7 cellular contexts compared by ENCODE assay signal in the genomic region with DNA sequence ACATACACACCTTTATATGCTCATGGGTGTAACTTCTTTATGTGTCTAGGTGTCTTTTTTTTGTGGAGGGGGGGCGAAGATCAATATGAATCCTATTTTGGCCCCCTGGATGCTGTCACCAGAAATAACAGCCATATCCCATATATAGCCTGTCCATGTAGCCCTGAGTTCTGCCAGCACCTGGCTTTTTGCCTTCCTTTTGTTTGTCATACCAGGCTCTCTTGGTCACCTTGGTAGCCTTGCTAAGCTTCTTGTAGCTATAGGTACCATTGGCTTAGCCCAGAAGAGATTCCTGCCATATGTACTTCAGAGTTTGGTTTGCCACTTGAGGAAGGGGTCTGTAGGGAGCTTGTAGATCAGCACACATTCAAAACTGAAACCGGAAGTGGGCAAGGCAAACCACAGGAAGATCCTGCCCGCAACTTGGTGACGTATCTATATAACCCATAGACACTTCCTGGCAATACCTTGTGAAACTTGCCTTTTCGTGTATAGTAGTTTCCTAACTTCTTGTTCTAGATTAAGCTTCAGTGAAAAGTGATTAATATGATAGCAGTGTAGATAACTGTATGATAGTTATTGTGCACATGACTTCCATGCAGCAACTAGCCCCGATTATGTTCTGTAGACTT. TPM values are rescaled to one million over a fixed set of nuclear protein-coding genes. Genes with fewer than 3 reads are reported as not detected.
DNase-seq lines count a peak whose midpoint lies in the region; ATAC-seq, FAIRE-seq and TF ChIP-seq lines count a peak whose summit lies in the region.

No MANE protein-coding gene starts in this region.

- TF ChIP-seq CTCF in choroid plexus epithelial cell (conservative IDR thresholded peaks at IDR 0.05; ENCODE audit: low read depth, low read length) = no peak
- no peak for TF ChIP-seq CTCF in D721Med (IDR thresholded peaks at IDR 0.05; ENCODE audit: insufficient read depth, missing control alignments)

- peak; percentile 96 for ATAC-seq in GM19397 (IDR thresholded peaks at IDR 0.05; ENCODE audit: unreplicated experiment)
- peak; percentile 93 for ATAC-seq in HG03280 (IDR thresholded peaks at IDR 0.05; ENCODE audit: unreplicated experiment)

- no peak for FAIRE-seq in D721Med (lab: Jason Lieb, UNC)

- DNase-seq in UCSD-AML1 (lab: John Stamatoyannopoulos, UW; ENCODE audit: unreplicated experiment) = peak; percentile 80
- DNase-seq in choroid plexus epithelial cell (ENCODE audit: low read depth) = peak; percentile 29
- DNase-seq in stimulated activated CD4-positive, alpha-beta T cell treated with anti-CD3 and anti-CD28 coated beads, Interleukin-2, amount 100 ng/mL, for 48 hours = peak; percentile 74
- DNase-seq in D721Med (ENCODE audit: insufficient read length, low spot score) = no peak
- DNase-seq in mesenteric fat pad (ENCODE audit: low spot score) = no peak

- no peak overlapping the region for H3K4me3 ChIP-seq in choroid plexus epithelial cell (ENCODE audit: low read depth, low read length)

RNA-seq across cellular contexts. Expression of a gene that starts 11.9 kb away (rescaled TPM):
- total RNA-seq in mesenteric fat pad = 24.4 TPM

Comparison
In these comparisons a context has a peak if more than half of its experiments do, and no peak if none do; other contexts are left out.
1. DNase-seq: peak in UCSD-AML1 (single experiment), choroid plexus epithelial cell (single experiment) and stimulated activated CD4-positive, alpha-beta T cell treated with anti-CD3 and anti-CD28 coated beads, Interleukin-2, amount 100 ng/mL, for 48 hours (2 of 2); none in D721Med (single experiment) and mesenteric fat pad (single experiment).